In genomic region chr12:121776190-121777098, GRCh38 we compare ENCODE assay signal across 1 cellular context.
TF ChIP-seq lines count a peak whose summit lies in the region.

No MANE protein-coding gene starts in this region.

TF ChIP-seq in HepG2, 621 proteins besides CTCF, POLR2A, EP300 and RAD21 (continued from another document and continues in another):
- TF ChIP-seq ZNF768 (CRISPR knock-in tag; IDR thresholded peaks at IDR 0.05) = peak; percentile 24; the same call in 1 of the 2 replicates
- TF ChIP-seq NFYC (CRISPR knock-in tag; IDR thresholded peaks at IDR 0.05) = 0 out of 2 replicates have a peak, but pooled peaks have one; percentile 5
- no peak for TF ChIP-seq ZNF746 (CRISPR knock-in tag; IDR thresholded peaks at IDR 0.05)
- peak; percentile 69 for TF ChIP-seq ZNF777 (CRISPR knock-in tag; IDR thresholded peaks at IDR 0.05)
- peak; percentile 39 for TF ChIP-seq POLR2G (IDR thresholded peaks at IDR 0.05; ENCODE audit: low read depth, low read length)
- peak; percentile 23 for TF ChIP-seq SRSF1 (optimal IDR thresholded peaks at IDR 0.05; ENCODE audit: low read depth, low read length)
- TF ChIP-seq MAZ (IDR thresholded peaks at IDR 0.05; ENCODE audit: borderline replicate concordance, low read depth, low read length) = no peak
- peak; percentile 40; the same call in 1 of the 2 replicates for TF ChIP-seq MAZ (CRISPR knock-in tag; IDR thresholded peaks at IDR 0.05; ENCODE audit: low read depth)
- no peak for TF ChIP-seq NONO (IDR thresholded peaks at IDR 0.05)
- 0 out of 2 replicates have a peak, but pooled peaks have one; percentile 42 for TF ChIP-seq NONO (CRISPR knock-in tag; conservative IDR thresholded peaks at IDR 0.05)
- TF ChIP-seq YY1 (IDR thresholded peaks at IDR 0.05; ENCODE audit: insufficient read depth, insufficient replicate concordance, low read depth, low read length) = peak; percentile 21
- peak; percentile 70 for TF ChIP-seq ZNF687 (CRISPR knock-in tag; IDR thresholded peaks at IDR 0.05)
- TF ChIP-seq FOSL2 (CRISPR knock-in tag; IDR thresholded peaks at IDR 0.05) = peak; percentile 6; the same call in 1 of the 2 replicates
- peak; percentile 71 for TF ChIP-seq RBM22 (optimal IDR thresholded peaks at IDR 0.05; ENCODE audit: low read length)
- peak; percentile 27; the same call in 1 of the 2 replicates for TF ChIP-seq ZGPAT (CRISPR knock-in tag; IDR thresholded peaks at IDR 0.05)
- no peak for TF ChIP-seq MTA3 (CRISPR knock-in tag; IDR thresholded peaks at IDR 0.05)
- no peak for TF ChIP-seq KIAA2018 (CRISPR knock-in tag; IDR thresholded peaks at IDR 0.05; ENCODE audit: borderline replicate concordance)
- peak; percentile 85 for TF ChIP-seq AGO2 (optimal IDR thresholded peaks at IDR 0.05; ENCODE audit: low read depth, low read length)
- TF ChIP-seq CREB3 (CRISPR knock-in tag; IDR thresholded peaks at IDR 0.05) = no peak
- TF ChIP-seq STAG1 (CRISPR knock-in tag; IDR thresholded peaks at IDR 0.05) = peak; percentile 73
- TF ChIP-seq RERE (CRISPR knock-in tag; IDR thresholded peaks at IDR 0.05; ENCODE audit: low read depth) = no peak
- peak; percentile 45; the same call in 1 of the 2 replicates for TF ChIP-seq MAX (IDR thresholded peaks at IDR 0.05)
- TF ChIP-seq, protein P1, sequence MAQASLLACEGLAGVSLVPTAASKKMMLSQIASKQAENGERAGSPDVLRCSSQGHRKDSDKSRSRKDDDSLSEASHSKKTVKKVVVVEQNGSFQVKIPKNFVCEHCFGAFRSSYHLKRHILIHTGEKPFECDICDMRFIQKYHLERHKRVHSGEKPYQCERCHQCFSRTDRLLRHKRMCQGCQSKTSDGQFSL (CRISPR knock-in tag; IDR thresholded peaks at IDR 0.05) = peak; percentile 79; the same call in 1 of the 2 replicates
- TF ChIP-seq HMGXB4 (CRISPR knock-in tag; IDR thresholded peaks at IDR 0.05; ENCODE audit: borderline replicate concordance in 1 of 2, low read depth in 1 of 2) = peak in 1 of 2 experiments; percentile 40; a peak in 1 of 4 replicates
- peak; percentile 67 for TF ChIP-seq ZC3H13 (CRISPR knock-in tag; IDR thresholded peaks at IDR 0.05)
- peak; percentile 64; the same call in 1 of the 2 replicates for TF ChIP-seq ZBTB10 (CRISPR knock-in tag; IDR thresholded peaks at IDR 0.05; ENCODE audit: borderline replicate concordance)
